1 cellular context compared by ENCODE assay signal in the genomic region with DNA sequence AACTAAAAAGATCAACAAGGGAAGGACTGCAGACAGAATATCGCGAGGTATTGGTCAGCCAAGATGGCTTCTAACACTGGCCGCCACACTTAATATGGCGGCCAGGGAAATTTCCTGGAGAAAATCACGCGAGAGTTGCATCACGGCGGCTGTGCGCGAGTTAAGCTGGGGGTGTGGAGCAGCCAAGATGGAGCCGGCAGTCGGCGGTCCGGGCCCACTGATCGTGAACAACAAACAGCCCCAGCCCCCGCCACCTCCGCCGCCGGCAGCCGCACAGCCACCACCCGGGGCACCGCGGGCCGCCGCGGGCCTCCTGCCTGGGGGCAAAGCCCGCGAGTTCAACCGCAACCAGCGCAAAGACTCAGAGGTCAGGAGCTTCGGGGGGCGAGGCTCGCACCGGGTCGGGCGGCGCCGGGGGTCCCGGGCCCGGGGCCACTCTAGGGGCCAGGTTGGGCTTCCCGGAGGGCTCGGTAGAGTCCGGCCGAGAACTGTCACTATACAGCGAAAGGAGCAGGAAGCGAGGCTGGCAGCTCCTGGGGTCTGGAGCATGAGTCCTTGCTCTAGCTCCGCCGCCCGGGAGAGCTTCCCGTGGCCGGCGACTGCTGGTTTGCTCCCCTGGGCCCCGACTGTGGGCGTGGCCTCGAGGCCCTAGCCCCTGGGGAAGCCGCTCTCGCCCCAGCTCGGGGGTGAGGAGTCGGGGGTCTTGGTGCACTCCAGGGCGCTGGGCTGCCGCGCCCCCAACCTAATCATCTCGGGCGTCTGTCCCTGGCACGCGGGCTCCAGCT.
TF ChIP-seq lines count a peak whose summit lies in the region.

A gene with protein sequence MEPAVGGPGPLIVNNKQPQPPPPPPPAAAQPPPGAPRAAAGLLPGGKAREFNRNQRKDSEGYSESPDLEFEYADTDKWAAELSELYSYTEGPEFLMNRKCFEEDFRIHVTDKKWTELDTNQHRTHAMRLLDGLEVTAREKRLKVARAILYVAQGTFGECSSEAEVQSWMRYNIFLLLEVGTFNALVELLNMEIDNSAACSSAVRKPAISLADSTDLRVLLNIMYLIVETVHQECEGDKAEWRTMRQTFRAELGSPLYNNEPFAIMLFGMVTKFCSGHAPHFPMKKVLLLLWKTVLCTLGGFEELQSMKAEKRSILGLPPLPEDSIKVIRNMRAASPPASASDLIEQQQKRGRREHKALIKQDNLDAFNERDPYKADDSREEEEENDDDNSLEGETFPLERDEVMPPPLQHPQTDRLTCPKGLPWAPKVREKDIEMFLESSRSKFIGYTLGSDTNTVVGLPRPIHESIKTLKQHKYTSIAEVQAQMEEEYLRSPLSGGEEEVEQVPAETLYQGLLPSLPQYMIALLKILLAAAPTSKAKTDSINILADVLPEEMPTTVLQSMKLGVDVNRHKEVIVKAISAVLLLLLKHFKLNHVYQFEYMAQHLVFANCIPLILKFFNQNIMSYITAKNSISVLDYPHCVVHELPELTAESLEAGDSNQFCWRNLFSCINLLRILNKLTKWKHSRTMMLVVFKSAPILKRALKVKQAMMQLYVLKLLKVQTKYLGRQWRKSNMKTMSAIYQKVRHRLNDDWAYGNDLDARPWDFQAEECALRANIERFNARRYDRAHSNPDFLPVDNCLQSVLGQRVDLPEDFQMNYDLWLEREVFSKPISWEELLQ (plus strand): TSS at position 174 of the 785 bp plus-strand sequence. CDS start 14 bp downstream, at position 188.

TF ChIP-seq in K562, 482 proteins besides CTCF, POLR2A, EP300 and RAD21 (continued from another document and continues in another):
- TF ChIP-seq, protein P1, sequence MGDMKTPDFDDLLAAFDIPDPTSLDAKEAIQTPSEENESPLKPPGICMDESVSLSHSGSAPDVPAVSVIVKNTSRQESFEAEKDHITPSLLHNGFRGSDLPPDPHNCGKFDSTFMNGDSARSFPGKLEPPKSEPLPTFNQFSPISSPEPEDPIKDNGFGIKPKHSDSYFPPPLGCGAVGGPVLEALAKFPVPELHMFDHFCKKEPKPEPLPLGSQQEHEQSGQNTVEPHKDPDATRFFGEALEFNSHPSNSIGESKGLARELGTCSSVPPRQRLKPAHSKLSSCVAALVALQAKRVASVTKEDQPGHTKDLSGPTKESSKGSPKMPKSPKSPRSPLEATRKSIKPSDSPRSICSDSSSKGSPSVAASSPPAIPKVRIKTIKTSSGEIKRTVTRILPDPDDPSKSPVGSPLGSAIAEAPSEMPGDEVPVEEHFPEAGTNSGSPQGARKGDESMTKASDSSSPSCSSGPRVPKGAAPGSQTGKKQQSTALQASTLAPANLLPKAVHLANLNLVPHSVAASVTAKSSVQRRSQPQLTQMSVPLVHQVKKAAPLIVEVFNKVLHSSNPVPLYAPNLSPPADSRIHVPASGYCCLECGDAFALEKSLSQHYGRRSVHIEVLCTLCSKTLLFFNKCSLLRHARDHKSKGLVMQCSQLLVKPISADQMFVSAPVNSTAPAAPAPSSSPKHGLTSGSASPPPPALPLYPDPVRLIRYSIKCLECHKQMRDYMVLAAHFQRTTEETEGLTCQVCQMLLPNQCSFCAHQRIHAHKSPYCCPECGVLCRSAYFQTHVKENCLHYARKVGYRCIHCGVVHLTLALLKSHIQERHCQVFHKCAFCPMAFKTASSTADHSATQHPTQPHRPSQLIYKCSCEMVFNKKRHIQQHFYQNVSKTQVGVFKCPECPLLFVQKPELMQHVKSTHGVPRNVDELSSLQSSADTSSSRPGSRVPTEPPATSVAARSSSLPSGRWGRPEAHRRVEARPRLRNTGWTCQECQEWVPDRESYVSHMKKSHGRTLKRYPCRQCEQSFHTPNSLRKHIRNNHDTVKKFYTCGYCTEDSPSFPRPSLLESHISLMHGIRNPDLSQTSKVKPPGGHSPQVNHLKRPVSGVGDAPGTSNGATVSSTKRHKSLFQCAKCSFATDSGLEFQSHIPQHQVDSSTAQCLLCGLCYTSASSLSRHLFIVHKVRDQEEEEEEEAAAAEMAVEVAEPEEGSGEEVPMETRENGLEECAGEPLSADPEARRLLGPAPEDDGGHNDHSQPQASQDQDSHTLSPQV (IDR thresholded peaks at IDR 0.05): no peak
- TF ChIP-seq ARHGAP35 (IDR thresholded peaks at IDR 0.05; ENCODE audit: partially characterized antibody): peak; percentile 98
- TF ChIP-seq, protein P2, sequence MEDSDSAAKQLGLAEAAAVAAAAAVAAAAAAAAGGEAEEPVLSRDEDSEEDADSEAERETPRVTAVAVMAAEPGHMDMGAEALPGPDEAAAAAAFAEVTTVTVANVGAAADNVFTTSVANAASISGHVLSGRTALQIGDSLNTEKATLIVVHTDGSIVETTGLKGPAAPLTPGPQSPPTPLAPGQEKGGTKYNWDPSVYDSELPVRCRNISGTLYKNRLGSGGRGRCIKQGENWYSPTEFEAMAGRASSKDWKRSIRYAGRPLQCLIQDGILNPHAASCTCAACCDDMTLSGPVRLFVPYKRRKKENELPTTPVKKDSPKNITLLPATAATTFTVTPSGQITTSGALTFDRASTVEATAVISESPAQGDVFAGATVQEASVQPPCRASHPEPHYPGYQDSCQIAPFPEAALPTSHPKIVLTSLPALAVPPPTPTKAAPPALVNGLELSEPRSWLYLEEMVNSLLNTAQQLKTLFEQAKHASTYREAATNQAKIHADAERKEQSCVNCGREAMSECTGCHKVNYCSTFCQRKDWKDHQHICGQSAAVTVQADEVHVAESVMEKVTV (CRISPR knock-in tag; IDR thresholded peaks at IDR 0.05): no peak
- no peak for TF ChIP-seq SNRNP70 (optimal IDR thresholded peaks at IDR 0.05; ENCODE audit: low read depth, low read length)
- TF ChIP-seq, protein P3, sequence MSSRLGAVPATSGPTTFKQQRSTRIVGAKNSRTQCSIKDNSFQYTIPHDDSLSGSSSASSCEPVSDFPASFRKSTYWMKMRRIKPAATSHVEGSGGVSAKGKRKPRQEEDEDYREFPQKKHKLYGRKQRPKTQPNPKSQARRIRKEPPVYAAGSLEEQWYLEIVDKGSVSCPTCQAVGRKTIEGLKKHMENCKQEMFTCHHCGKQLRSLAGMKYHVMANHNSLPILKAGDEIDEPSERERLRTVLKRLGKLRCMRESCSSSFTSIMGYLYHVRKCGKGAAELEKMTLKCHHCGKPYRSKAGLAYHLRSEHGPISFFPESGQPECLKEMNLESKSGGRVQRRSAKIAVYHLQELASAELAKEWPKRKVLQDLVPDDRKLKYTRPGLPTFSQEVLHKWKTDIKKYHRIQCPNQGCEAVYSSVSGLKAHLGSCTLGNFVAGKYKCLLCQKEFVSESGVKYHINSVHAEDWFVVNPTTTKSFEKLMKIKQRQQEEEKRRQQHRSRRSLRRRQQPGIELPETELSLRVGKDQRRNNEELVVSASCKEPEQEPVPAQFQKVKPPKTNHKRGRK (tag; IDR thresholded peaks at IDR 0.05): no peak
- peak; percentile 73; the same call in 1 of the 2 replicates for TF ChIP-seq KLF6 (CRISPR knock-in tag; IDR thresholded peaks at IDR 0.05; ENCODE audit: borderline replicate concordance)
- TF ChIP-seq RNF2 (IDR thresholded peaks at IDR 0.05): no peak; the same call in 1 of the 2 replicates
- TF ChIP-seq DIDO1 (tag; IDR thresholded peaks at IDR 0.05; ENCODE audit: low read depth): peak; percentile 85
- TF ChIP-seq, protein P4, sequence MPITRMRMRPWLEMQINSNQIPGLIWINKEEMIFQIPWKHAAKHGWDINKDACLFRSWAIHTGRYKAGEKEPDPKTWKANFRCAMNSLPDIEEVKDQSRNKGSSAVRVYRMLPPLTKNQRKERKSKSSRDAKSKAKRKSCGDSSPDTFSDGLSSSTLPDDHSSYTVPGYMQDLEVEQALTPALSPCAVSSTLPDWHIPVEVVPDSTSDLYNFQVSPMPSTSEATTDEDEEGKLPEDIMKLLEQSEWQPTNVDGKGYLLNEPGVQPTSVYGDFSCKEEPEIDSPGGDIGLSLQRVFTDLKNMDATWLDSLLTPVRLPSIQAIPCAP (CRISPR knock-in tag; IDR thresholded peaks at IDR 0.05; ENCODE audit: borderline replicate concordance): no peak
- no peak for TF ChIP-seq ELF4 (CRISPR knock-in tag; IDR thresholded peaks at IDR 0.05)
- TF ChIP-seq, protein P5, sequence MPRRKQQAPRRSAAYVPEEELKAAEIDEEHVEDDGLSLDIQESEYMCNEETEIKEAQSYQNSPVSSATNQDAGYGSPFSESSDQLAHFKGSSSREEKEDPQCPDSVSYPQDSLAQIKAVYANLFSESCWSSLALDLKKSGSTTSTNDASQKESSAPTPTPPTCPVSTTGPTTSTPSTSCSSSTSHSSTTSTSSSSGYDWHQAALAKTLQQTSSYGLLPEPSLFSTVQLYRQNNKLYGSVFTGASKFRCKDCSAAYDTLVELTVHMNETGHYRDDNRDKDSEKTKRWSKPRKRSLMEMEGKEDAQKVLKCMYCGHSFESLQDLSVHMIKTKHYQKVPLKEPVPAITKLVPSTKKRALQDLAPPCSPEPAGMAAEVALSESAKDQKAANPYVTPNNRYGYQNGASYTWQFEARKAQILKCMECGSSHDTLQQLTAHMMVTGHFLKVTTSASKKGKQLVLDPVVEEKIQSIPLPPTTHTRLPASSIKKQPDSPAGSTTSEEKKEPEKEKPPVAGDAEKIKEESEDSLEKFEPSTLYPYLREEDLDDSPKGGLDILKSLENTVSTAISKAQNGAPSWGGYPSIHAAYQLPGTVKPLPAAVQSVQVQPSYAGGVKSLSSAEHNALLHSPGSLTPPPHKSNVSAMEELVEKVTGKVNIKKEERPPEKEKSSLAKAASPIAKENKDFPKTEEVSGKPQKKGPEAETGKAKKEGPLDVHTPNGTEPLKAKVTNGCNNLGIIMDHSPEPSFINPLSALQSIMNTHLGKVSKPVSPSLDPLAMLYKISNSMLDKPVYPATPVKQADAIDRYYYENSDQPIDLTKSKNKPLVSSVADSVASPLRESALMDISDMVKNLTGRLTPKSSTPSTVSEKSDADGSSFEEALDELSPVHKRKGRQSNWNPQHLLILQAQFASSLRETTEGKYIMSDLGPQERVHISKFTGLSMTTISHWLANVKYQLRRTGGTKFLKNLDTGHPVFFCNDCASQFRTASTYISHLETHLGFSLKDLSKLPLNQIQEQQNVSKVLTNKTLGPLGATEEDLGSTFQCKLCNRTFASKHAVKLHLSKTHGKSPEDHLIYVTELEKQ (CRISPR knock-in tag; IDR thresholded peaks at IDR 0.05): no peak
- peak; percentile 84 for TF ChIP-seq RBBP5 (IDR thresholded peaks at IDR 0.05; ENCODE audit: borderline replicate concordance, insufficient read depth, low read length, poor library complexity, severe bottlenecking)
- no peak for TF ChIP-seq KLF16 (IDR thresholded peaks at IDR 0.05)
- TF ChIP-seq SLC30A9 (CRISPR knock-in tag; IDR thresholded peaks at IDR 0.05): no peak
- TF ChIP-seq HMG20B (CRISPR knock-in tag; IDR thresholded peaks at IDR 0.05): no peak
- TF ChIP-seq, protein P6, sequence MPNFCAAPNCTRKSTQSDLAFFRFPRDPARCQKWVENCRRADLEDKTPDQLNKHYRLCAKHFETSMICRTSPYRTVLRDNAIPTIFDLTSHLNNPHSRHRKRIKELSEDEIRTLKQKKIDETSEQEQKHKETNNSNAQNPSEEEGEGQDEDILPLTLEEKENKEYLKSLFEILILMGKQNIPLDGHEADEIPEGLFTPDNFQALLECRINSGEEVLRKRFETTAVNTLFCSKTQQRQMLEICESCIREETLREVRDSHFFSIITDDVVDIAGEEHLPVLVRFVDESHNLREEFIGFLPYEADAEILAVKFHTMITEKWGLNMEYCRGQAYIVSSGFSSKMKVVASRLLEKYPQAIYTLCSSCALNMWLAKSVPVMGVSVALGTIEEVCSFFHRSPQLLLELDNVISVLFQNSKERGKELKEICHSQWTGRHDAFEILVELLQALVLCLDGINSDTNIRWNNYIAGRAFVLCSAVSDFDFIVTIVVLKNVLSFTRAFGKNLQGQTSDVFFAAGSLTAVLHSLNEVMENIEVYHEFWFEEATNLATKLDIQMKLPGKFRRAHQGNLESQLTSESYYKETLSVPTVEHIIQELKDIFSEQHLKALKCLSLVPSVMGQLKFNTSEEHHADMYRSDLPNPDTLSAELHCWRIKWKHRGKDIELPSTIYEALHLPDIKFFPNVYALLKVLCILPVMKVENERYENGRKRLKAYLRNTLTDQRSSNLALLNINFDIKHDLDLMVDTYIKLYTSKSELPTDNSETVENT (CRISPR knock-in tag; IDR thresholded peaks at IDR 0.05): peak; percentile 65; the same call in 1 of the 2 replicates
- TF ChIP-seq ZNF282 (CRISPR knock-in tag; IDR thresholded peaks at IDR 0.05): no peak
- no peak for TF ChIP-seq NR4A1 (CRISPR knock-in tag; IDR thresholded peaks at IDR 0.05)
- TF ChIP-seq NR4A1 (tag; IDR thresholded peaks at IDR 0.05): no peak
- peak; percentile 91 for TF ChIP-seq NR2C1 (IDR thresholded peaks at IDR 0.05)
- peak; percentile 75 for TF ChIP-seq NR2C1 (tag; IDR thresholded peaks at IDR 0.05)
- TF ChIP-seq KAT2B (IDR thresholded peaks at IDR 0.05; ENCODE audit: low read depth, low read length): no peak
- TF ChIP-seq, protein P7, sequence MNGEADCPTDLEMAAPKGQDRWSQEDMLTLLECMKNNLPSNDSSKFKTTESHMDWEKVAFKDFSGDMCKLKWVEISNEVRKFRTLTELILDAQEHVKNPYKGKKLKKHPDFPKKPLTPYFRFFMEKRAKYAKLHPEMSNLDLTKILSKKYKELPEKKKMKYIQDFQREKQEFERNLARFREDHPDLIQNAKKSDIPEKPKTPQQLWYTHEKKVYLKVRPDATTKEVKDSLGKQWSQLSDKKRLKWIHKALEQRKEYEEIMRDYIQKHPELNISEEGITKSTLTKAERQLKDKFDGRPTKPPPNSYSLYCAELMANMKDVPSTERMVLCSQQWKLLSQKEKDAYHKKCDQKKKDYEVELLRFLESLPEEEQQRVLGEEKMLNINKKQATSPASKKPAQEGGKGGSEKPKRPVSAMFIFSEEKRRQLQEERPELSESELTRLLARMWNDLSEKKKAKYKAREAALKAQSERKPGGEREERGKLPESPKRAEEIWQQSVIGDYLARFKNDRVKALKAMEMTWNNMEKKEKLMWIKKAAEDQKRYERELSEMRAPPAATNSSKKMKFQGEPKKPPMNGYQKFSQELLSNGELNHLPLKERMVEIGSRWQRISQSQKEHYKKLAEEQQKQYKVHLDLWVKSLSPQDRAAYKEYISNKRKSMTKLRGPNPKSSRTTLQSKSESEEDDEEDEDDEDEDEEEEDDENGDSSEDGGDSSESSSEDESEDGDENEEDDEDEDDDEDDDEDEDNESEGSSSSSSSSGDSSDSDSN (IDR thresholded peaks at IDR 0.05; ENCODE audit: borderline replicate concordance in 1 of 2, low read depth in 2 of 2, low read length in 2 of 2): peak; percentile 97
- TF ChIP-seq MCM7 (IDR thresholded peaks at IDR 0.05): no peak
- TF ChIP-seq ZNF561 (CRISPR knock-in tag; conservative IDR thresholded peaks at IDR 0.05): no peak
- no peak for TF ChIP-seq NR1H2 (CRISPR knock-in tag; IDR thresholded peaks at IDR 0.05)
- no peak for TF ChIP-seq ZNF184 (CRISPR knock-in tag; IDR thresholded peaks at IDR 0.05)
